1 cellular context compared by ENCODE assay signal in genomic region chr10:60627778-60628773, GRCh38.
TF ChIP-seq lines count a peak whose summit lies in the region.

No MANE protein-coding gene starts in this region.

TF ChIP-seq in HepG2, 621 proteins besides CTCF, POLR2A, EP300 and RAD21 (continued from another document and continues in another):
- TF ChIP-seq DMAP1 (CRISPR knock-in tag; IDR thresholded peaks at IDR 0.05) (no peak), FOSL2 (CRISPR knock-in tag; IDR thresholded peaks at IDR 0.05) (no peak), KDM6A (CRISPR knock-in tag; IDR thresholded peaks at IDR 0.05; ENCODE audit: low read depth) (peak; percentile 70; the same call in 1 of the 2 replicates), SOX5 (CRISPR knock-in tag; IDR thresholded peaks at IDR 0.05; ENCODE audit: borderline replicate concordance) (peak; percentile 20; the same call in 1 of the 2 replicates), GRHL1 (CRISPR knock-in tag; conservative IDR thresholded peaks at IDR 0.05) (no peak), YEATS2 (CRISPR knock-in tag; IDR thresholded peaks at IDR 0.05; ENCODE audit: borderline replicate concordance) (no peak), ZNF772 (CRISPR knock-in tag; IDR thresholded peaks at IDR 0.05) (no peak), AHDC1 (CRISPR knock-in tag; IDR thresholded peaks at IDR 0.05; ENCODE audit: borderline replicate concordance) (peak; percentile 46; the same call in 1 of the 2 replicates), HNF4G (IDR thresholded peaks at IDR 0.05; ENCODE audit: borderline replicate concordance, low read depth, low read length) (peak; percentile 54; the same call in 1 of the 2 replicates), HNF4G (CRISPR knock-in tag; IDR thresholded peaks at IDR 0.05; ENCODE audit: borderline replicate concordance, low read depth) (no peak), ATF2 (CRISPR knock-in tag; IDR thresholded peaks at IDR 0.05) (0 out of 2 replicates have a peak, but pooled peaks have one; percentile 19), KDM3A (CRISPR knock-in tag; IDR thresholded peaks at IDR 0.05; ENCODE audit: low read depth) (no peak), ZNF160 (CRISPR knock-in tag; IDR thresholded peaks at IDR 0.05) (no peak), FOXA3 (CRISPR knock-in tag; IDR thresholded peaks at IDR 0.05) (0 out of 2 replicates have a peak, but pooled peaks have one; percentile 7), MAFF (IDR thresholded peaks at IDR 0.05; ENCODE audit: low read depth, low read length) (no peak), CEBPG (CRISPR knock-in tag; IDR thresholded peaks at IDR 0.05) (no peak), ZBTB21 (CRISPR knock-in tag; IDR thresholded peaks at IDR 0.05) (peak; percentile 46; the same call in 1 of the 2 replicates), ZSCAN29 (CRISPR knock-in tag; conservative IDR thresholded peaks at IDR 0.05) (0 out of 2 replicates have a peak, but pooled peaks have one; percentile 33), ZSCAN21 (CRISPR knock-in tag; IDR thresholded peaks at IDR 0.05; ENCODE audit: borderline replicate concordance) (no peak), XRCC5 (optimal IDR thresholded peaks at IDR 0.05; ENCODE audit: low read length) (no peak), REST (IDR thresholded peaks at IDR 0.05; ENCODE audit: borderline replicate concordance in 1 of 2, low read depth in 1 of 2, low read length in 2 of 2) (peak in 1 of 2 experiments; percentile 68; a peak in 2 of 4 replicates), STAT6 (CRISPR knock-in tag; IDR thresholded peaks at IDR 0.05; ENCODE audit: borderline replicate concordance) (no peak)
- TF ChIP-seq, protein P1, sequence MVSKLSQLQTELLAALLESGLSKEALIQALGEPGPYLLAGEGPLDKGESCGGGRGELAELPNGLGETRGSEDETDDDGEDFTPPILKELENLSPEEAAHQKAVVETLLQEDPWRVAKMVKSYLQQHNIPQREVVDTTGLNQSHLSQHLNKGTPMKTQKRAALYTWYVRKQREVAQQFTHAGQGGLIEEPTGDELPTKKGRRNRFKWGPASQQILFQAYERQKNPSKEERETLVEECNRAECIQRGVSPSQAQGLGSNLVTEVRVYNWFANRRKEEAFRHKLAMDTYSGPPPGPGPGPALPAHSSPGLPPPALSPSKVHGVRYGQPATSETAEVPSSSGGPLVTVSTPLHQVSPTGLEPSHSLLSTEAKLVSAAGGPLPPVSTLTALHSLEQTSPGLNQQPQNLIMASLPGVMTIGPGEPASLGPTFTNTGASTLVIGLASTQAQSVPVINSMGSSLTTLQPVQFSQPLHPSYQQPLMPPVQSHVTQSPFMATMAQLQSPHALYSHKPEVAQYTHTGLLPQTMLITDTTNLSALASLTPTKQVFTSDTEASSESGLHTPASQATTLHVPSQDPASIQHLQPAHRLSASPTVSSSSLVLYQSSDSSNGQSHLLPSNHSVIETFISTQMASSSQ (IDR thresholded peaks at IDR 0.05; ENCODE audit: low read depth), result peak; percentile 57; the same call in 1 of the 2 replicates
- TF ChIP-seq, protein P1 (CRISPR knock-in tag; IDR thresholded peaks at IDR 0.05; ENCODE audit: borderline replicate concordance), result peak; percentile 38; the same call in 1 of the 2 replicates
- TF ChIP-seq, protein P2, sequence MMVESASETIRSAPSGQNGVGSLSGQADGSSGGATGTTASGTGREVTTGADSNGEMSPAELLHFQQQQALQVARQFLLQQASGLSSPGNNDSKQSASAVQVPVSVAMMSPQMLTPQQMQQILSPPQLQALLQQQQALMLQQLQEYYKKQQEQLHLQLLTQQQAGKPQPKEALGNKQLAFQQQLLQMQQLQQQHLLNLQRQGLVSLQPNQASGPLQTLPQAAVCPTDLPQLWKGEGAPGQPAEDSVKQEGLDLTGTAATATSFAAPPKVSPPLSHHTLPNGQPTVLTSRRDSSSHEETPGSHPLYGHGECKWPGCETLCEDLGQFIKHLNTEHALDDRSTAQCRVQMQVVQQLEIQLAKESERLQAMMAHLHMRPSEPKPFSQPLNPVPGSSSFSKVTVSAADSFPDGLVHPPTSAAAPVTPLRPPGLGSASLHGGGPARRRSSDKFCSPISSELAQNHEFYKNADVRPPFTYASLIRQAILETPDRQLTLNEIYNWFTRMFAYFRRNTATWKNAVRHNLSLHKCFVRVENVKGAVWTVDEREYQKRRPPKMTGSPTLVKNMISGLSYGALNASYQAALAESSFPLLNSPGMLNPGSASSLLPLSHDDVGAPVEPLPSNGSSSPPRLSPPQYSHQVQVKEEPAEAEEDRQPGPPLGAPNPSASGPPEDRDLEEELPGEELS (CRISPR knock-in tag; IDR thresholded peaks at IDR 0.05), result no peak
- TF ChIP-seq, protein P3, sequence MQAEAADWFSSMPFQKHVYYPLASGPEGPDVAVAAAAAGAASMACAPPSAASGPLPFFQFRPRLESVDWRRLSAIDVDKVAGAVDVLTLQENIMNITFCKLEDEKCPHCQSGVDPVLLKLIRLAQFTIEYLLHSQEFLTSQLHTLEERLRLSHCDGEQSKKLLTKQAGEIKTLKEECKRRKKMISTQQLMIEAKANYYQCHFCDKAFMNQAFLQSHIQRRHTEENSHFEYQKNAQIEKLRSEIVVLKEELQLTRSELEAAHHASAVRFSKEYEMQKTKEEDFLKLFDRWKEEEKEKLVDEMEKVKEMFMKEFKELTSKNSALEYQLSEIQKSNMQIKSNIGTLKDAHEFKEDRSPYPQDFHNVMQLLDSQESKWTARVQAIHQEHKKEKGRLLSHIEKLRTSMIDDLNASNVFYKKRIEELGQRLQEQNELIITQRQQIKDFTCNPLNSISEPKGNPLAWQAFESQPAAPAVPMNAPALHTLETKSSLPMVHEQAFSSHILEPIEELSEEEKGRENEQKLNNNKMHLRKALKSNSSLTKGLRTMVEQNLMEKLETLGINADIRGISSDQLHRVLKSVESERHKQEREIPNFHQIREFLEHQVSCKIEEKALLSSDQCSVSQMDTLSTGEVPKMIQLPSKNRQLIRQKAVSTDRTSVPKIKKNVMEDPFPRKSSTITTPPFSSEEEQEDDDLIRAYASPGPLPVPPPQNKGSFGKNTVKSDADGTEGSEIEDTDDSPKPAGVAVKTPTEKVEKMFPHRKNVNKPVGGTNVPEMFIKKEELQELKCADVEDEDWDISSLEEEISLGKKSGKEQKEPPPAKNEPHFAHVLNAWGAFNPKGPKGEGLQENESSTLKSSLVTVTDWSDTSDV (CRISPR knock-in tag; IDR thresholded peaks at IDR 0.05), result no peak
